ENCODE assay signal across 1 cellular context in the genomic region with DNA sequence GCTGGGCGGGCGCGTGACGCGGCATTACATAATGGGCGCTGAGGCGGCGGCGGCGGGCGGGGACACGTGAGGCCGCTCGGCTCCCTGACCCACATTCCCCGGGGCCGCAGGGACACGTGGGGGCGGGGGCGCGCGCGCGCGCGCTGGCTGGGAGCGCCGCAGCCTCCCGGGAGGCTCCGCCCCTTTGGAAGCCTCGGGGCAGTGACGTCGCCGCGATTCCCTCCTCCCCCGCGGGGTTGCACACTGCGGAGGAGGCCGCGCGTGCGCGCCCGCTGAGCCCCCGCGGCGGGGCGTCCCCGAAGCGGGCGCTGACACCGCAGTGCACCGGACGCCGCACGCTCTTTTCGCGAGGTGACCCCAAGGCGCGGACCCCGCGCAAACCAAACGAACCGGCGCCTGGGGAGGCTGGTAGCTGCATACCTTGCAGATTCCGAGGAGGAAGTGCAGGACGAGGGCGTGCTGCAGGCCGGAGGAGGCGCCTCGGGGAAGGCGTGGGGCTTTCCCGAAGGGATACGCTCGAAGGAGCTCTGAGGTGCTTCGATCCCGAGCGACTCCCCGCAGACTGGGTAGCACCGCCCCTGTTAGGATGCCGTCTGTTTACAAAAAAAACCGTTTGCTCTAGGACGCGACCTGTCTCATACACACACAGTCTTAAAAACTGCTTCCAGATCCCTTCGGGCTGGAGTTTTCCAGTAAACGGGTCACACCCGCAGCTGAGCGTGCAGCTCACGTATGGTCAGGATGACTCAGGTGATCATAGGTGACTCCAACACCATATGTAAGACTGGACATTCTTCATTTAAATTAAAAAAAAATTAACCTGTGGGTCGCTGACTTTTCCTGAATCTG.
TF ChIP-seq lines count a peak whose summit lies in the region.

No MANE protein-coding gene starts in this region.

TF ChIP-seq in H1, 55 proteins besides CTCF, POLR2A, EP300 and RAD21 (continues in another document):
- no peak for TF ChIP-seq JUND (IDR thresholded peaks at IDR 0.05; ENCODE audit: low read length)
- TF ChIP-seq TEAD4 (IDR thresholded peaks at IDR 0.05; ENCODE audit: low read depth, low read length): peak; percentile 85
- TF ChIP-seq TAF1 (IDR thresholded peaks at IDR 0.05; ENCODE audit: low read depth, low read length): peak; percentile 47
- TF ChIP-seq, protein P1, sequence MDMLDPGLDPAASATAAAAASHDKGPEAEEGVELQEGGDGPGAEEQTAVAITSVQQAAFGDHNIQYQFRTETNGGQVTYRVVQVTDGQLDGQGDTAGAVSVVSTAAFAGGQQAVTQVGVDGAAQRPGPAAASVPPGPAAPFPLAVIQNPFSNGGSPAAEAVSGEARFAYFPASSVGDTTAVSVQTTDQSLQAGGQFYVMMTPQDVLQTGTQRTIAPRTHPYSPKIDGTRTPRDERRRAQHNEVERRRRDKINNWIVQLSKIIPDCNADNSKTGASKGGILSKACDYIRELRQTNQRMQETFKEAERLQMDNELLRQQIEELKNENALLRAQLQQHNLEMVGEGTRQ (IDR thresholded peaks at IDR 0.05; ENCODE audit: low read length): peak; percentile 87
- no peak for TF ChIP-seq SP2 (IDR thresholded peaks at IDR 0.05; ENCODE audit: low read length)
- peak; percentile 97 for TF ChIP-seq ASH2L (IDR thresholded peaks at IDR 0.05; ENCODE audit: low read length)
- peak; percentile 35; the same call in 1 of the 2 replicates for TF ChIP-seq NRF1 (IDR thresholded peaks at IDR 0.05; ENCODE audit: low read depth, low read length)
- no peak for TF ChIP-seq CBX8 (IDR thresholded peaks at IDR 0.05; ENCODE audit: borderline replicate concordance, low read depth, low read length)
- peak; percentile 17; the same call in 1 of the 2 replicates for TF ChIP-seq MAFK (IDR thresholded peaks at IDR 0.05; ENCODE audit: low read depth, low read length)
- no peak for TF ChIP-seq BCL11A (IDR thresholded peaks at IDR 0.05; ENCODE audit: low read depth in 2 of 2, low read length in 2 of 2)
- TF ChIP-seq, protein P2, sequence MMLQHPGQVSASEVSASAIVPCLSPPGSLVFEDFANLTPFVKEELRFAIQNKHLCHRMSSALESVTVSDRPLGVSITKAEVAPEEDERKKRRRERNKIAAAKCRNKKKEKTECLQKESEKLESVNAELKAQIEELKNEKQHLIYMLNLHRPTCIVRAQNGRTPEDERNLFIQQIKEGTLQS (IDR thresholded peaks at IDR 0.05; ENCODE audit: insufficient read depth, low read depth, low read length): peak; percentile 76; the same call in 1 of the 2 replicates
- no peak for TF ChIP-seq KDM1A (IDR thresholded peaks at IDR 0.05; ENCODE audit: borderline replicate concordance, low read length)
- peak; percentile 99 for TF ChIP-seq RBBP5 (IDR thresholded peaks at IDR 0.05; ENCODE audit: borderline replicate concordance, low read depth, low read length)
- TF ChIP-seq, protein P3, sequence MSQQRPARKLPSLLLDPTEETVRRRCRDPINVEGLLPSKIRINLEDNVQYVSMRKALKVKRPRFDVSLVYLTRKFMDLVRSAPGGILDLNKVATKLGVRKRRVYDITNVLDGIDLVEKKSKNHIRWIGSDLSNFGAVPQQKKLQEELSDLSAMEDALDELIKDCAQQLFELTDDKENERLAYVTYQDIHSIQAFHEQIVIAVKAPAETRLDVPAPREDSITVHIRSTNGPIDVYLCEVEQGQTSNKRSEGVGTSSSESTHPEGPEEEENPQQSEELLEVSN (IDR thresholded peaks at IDR 0.05): peak; percentile 67; the same call in 1 of the 2 replicates
- TF ChIP-seq SRF (IDR thresholded peaks at IDR 0.05; ENCODE audit: low read depth, low read length): no peak
- TF ChIP-seq TAF7 (optimal IDR thresholded peaks at IDR 0.05; ENCODE audit: borderline replicate concordance, low read depth, low read length): peak; percentile 56
- TF ChIP-seq FOSL1 (IDR thresholded peaks at IDR 0.05; ENCODE audit: insufficient read depth, low read depth, low read length): no peak
- TF ChIP-seq, protein P4, sequence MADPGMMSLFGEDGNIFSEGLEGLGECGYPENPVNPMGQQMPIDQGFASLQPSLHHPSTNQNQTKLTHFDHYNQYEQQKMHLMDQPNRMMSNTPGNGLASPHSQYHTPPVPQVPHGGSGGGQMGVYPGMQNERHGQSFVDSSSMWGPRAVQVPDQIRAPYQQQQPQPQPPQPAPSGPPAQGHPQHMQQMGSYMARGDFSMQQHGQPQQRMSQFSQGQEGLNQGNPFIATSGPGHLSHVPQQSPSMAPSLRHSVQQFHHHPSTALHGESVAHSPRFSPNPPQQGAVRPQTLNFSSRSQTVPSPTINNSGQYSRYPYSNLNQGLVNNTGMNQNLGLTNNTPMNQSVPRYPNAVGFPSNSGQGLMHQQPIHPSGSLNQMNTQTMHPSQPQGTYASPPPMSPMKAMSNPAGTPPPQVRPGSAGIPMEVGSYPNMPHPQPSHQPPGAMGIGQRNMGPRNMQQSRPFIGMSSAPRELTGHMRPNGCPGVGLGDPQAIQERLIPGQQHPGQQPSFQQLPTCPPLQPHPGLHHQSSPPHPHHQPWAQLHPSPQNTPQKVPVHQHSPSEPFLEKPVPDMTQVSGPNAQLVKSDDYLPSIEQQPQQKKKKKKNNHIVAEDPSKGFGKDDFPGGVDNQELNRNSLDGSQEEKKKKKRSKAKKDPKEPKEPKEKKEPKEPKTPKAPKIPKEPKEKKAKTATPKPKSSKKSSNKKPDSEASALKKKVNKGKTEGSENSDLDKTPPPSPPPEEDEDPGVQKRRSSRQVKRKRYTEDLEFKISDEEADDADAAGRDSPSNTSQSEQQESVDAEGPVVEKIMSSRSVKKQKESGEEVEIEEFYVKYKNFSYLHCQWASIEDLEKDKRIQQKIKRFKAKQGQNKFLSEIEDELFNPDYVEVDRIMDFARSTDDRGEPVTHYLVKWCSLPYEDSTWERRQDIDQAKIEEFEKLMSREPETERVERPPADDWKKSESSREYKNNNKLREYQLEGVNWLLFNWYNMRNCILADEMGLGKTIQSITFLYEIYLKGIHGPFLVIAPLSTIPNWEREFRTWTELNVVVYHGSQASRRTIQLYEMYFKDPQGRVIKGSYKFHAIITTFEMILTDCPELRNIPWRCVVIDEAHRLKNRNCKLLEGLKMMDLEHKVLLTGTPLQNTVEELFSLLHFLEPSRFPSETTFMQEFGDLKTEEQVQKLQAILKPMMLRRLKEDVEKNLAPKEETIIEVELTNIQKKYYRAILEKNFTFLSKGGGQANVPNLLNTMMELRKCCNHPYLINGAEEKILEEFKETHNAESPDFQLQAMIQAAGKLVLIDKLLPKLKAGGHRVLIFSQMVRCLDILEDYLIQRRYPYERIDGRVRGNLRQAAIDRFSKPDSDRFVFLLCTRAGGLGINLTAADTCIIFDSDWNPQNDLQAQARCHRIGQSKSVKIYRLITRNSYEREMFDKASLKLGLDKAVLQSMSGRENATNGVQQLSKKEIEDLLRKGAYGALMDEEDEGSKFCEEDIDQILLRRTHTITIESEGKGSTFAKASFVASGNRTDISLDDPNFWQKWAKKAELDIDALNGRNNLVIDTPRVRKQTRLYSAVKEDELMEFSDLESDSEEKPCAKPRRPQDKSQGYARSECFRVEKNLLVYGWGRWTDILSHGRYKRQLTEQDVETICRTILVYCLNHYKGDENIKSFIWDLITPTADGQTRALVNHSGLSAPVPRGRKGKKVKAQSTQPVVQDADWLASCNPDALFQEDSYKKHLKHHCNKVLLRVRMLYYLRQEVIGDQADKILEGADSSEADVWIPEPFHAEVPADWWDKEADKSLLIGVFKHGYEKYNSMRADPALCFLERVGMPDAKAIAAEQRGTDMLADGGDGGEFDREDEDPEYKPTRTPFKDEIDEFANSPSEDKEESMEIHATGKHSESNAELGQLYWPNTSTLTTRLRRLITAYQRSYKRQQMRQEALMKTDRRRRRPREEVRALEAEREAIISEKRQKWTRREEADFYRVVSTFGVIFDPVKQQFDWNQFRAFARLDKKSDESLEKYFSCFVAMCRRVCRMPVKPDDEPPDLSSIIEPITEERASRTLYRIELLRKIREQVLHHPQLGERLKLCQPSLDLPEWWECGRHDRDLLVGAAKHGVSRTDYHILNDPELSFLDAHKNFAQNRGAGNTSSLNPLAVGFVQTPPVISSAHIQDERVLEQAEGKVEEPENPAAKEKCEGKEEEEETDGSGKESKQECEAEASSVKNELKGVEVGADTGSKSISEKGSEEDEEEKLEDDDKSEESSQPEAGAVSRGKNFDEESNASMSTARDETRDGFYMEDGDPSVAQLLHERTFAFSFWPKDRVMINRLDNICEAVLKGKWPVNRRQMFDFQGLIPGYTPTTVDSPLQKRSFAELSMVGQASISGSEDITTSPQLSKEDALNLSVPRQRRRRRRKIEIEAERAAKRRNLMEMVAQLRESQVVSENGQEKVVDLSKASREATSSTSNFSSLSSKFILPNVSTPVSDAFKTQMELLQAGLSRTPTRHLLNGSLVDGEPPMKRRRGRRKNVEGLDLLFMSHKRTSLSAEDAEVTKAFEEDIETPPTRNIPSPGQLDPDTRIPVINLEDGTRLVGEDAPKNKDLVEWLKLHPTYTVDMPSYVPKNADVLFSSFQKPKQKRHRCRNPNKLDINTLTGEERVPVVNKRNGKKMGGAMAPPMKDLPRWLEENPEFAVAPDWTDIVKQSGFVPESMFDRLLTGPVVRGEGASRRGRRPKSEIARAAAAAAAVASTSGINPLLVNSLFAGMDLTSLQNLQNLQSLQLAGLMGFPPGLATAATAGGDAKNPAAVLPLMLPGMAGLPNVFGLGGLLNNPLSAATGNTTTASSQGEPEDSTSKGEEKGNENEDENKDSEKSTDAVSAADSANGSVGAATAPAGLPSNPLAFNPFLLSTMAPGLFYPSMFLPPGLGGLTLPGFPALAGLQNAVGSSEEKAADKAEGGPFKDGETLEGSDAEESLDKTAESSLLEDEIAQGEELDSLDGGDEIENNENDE (IDR thresholded peaks at IDR 0.05; ENCODE audit: insufficient replicate concordance, low read length): no peak
- TF ChIP-seq CEBPB (IDR thresholded peaks at IDR 0.05; ENCODE audit: low read depth, low read length): no peak
- no peak for TF ChIP-seq NANOG (IDR thresholded peaks at IDR 0.05; ENCODE audit: insufficient read depth, low read depth, low read length, poor library complexity, severe bottlenecking)
- peak; percentile 88; the same call in 1 of the 2 replicates for TF ChIP-seq POLR2AphosphoS5 (IDR thresholded peaks at IDR 0.05; ENCODE audit: low read depth, low read length)
- no peak for TF ChIP-seq RXRA (IDR thresholded peaks at IDR 0.05; ENCODE audit: insufficient read depth, low read depth, low read length)
- no peak for TF ChIP-seq JUN (IDR thresholded peaks at IDR 0.05; ENCODE audit: low read depth, low read length)
- no peak for TF ChIP-seq KDM5A (IDR thresholded peaks at IDR 0.05; ENCODE audit: low read length)
- no peak for TF ChIP-seq SIX5 (IDR thresholded peaks at IDR 0.05; ENCODE audit: low read depth, low read length)
- 0 out of 2 replicates have a peak, but pooled peaks have one; percentile 9 for TF ChIP-seq YY1 (IDR thresholded peaks at IDR 0.05; ENCODE audit: low read depth, low read length)
- TF ChIP-seq CHD2 (IDR thresholded peaks at IDR 0.05; ENCODE audit: low read length): no peak
- no peak for TF ChIP-seq CHD1 (IDR thresholded peaks at IDR 0.05; ENCODE audit: low read depth, low read length)
- no peak for TF ChIP-seq EZH2 (IDR thresholded peaks at IDR 0.05; ENCODE audit: low read depth, low read length, severe bottlenecking)
- TF ChIP-seq SUZ12 (IDR thresholded peaks at IDR 0.05; ENCODE audit: low read length): no peak; the same call in 1 of the 2 replicates
- no peak for TF ChIP-seq SIRT6 (IDR thresholded peaks at IDR 0.05; ENCODE audit: low read length)
- no peak for TF ChIP-seq SAP30 (IDR thresholded peaks at IDR 0.05; ENCODE audit: insufficient read depth, insufficient replicate concordance, low read length)
- no peak for TF ChIP-seq TCF12 (IDR thresholded peaks at IDR 0.05; ENCODE audit: low read depth, low read length)
- no peak for TF ChIP-seq GABPA (IDR thresholded peaks at IDR 0.05; ENCODE audit: borderline replicate concordance, insufficient read depth, low read length)
- TF ChIP-seq SP1 (IDR thresholded peaks at IDR 0.05; ENCODE audit: low read depth, low read length): no peak; the same call in 1 of the 2 replicates
- TF ChIP-seq CBX5 (IDR thresholded peaks at IDR 0.05; ENCODE audit: low read depth, low read length): no peak
- peak; percentile 50 to 51; a peak in 1 of 4 replicates for TF ChIP-seq SIN3A (conservative IDR thresholded peaks at IDR 0.05 in 1 of 2, IDR thresholded peaks at IDR 0.05 in 1 of 2; ENCODE audit: low read depth in 1 of 2, low read length in 2 of 2)
- TF ChIP-seq CTBP2 (IDR thresholded peaks at IDR 0.05; ENCODE audit: borderline replicate concordance, insufficient read depth, insufficient read length, low read length): no peak
- TF ChIP-seq PHF8 (conservative IDR thresholded peaks at IDR 0.05; ENCODE audit: low read depth, low read length): peak; percentile 75
- TF ChIP-seq SP4 (IDR thresholded peaks at IDR 0.05; ENCODE audit: low read length): 0 out of 2 replicates have a peak, but pooled peaks have one; percentile 58
- TF ChIP-seq TBP (IDR thresholded peaks at IDR 0.05; ENCODE audit: low read depth, low read length): peak; percentile 51
- no peak for TF ChIP-seq ZNF274 (IDR thresholded peaks at IDR 0.05; ENCODE audit: borderline replicate concordance, extremely low read depth, low read length)
- TF ChIP-seq, protein P5, sequence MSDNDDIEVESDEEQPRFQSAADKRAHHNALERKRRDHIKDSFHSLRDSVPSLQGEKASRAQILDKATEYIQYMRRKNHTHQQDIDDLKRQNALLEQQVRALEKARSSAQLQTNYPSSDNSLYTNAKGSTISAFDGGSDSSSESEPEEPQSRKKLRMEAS (IDR thresholded peaks at IDR 0.05): peak; percentile 13
- TF ChIP-seq, protein P6, sequence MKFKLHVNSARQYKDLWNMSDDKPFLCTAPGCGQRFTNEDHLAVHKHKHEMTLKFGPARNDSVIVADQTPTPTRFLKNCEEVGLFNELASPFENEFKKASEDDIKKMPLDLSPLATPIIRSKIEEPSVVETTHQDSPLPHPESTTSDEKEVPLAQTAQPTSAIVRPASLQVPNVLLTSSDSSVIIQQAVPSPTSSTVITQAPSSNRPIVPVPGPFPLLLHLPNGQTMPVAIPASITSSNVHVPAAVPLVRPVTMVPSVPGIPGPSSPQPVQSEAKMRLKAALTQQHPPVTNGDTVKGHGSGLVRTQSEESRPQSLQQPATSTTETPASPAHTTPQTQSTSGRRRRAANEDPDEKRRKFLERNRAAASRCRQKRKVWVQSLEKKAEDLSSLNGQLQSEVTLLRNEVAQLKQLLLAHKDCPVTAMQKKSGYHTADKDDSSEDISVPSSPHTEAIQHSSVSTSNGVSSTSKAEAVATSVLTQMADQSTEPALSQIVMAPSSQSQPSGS (IDR thresholded peaks at IDR 0.05; ENCODE audit: low read length): peak; percentile 94
- no peak for TF ChIP-seq RNF2 (IDR thresholded peaks at IDR 0.05; ENCODE audit: borderline replicate concordance, low read depth, low read length, missing control alignments, poor library complexity, severe bottlenecking)
- peak; percentile 67 for TF ChIP-seq EGR1 (IDR thresholded peaks at IDR 0.05; ENCODE audit: borderline replicate concordance, low read depth, low read length)
- no peak for TF ChIP-seq HDAC6 (IDR thresholded peaks at IDR 0.05; ENCODE audit: low read depth, low read length)
- TF ChIP-seq BACH1 (IDR thresholded peaks at IDR 0.05; ENCODE audit: low read length): no peak; the same call in 1 of the 2 replicates
- peak; percentile 22 for TF ChIP-seq KDM4A (IDR thresholded peaks at IDR 0.05; ENCODE audit: low read depth, low read length, severe bottlenecking)
- TF ChIP-seq GTF2F1 (IDR thresholded peaks at IDR 0.05; ENCODE audit: borderline replicate concordance, low read depth, low read length): no peak
- no peak for TF ChIP-seq RFX5 (IDR thresholded peaks at IDR 0.05; ENCODE audit: borderline replicate concordance, low read depth, low read length)
- TF ChIP-seq HDAC2 (IDR thresholded peaks at IDR 0.05; ENCODE audit: borderline replicate concordance in 1 of 2, low read depth in 2 of 2, low read length in 2 of 2): peak; percentile 45 to 58; a peak in 1 of 4 replicates
- TF ChIP-seq CREB1 (IDR thresholded peaks at IDR 0.05): peak; percentile 93
- TF ChIP-seq POU5F1 (IDR thresholded peaks at IDR 0.05; ENCODE audit: low read depth, low read length): no peak
